In the genomic region with DNA sequence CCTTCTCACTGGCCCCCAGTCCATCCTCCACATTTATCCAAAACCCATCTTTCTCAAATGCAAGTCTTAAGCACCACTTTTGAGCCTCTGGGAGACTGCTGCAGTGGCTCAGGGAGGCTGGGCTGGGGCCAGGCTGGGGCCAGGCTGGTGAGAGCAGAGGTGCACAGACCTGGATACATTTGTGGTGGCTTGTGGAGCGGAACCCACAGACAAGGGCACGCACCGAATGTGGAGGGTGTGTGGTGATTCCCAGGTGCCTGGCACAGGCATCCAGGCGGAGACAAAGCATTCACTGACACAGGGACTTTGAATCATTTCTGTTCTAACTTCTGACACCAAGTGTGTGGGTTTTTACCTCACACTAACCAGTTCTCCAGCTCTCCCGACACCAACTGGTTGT, we compare ENCODE assay signal across 1 cellular context.
TF ChIP-seq lines count a peak whose summit lies in the region.

No MANE protein-coding gene starts in this region.

TF ChIP-seq in GM23338, 12 proteins besides CTCF, POLR2A, EP300 and RAD21 (continued from another document):
- TF ChIP-seq, protein P1, sequence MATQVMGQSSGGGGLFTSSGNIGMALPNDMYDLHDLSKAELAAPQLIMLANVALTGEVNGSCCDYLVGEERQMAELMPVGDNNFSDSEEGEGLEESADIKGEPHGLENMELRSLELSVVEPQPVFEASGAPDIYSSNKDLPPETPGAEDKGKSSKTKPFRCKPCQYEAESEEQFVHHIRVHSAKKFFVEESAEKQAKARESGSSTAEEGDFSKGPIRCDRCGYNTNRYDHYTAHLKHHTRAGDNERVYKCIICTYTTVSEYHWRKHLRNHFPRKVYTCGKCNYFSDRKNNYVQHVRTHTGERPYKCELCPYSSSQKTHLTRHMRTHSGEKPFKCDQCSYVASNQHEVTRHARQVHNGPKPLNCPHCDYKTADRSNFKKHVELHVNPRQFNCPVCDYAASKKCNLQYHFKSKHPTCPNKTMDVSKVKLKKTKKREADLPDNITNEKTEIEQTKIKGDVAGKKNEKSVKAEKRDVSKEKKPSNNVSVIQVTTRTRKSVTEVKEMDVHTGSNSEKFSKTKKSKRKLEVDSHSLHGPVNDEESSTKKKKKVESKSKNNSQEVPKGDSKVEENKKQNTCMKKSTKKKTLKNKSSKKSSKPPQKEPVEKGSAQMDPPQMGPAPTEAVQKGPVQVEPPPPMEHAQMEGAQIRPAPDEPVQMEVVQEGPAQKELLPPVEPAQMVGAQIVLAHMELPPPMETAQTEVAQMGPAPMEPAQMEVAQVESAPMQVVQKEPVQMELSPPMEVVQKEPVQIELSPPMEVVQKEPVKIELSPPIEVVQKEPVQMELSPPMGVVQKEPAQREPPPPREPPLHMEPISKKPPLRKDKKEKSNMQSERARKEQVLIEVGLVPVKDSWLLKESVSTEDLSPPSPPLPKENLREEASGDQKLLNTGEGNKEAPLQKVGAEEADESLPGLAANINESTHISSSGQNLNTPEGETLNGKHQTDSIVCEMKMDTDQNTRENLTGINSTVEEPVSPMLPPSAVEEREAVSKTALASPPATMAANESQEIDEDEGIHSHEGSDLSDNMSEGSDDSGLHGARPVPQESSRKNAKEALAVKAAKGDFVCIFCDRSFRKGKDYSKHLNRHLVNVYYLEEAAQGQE (IDR thresholded peaks at IDR 0.05; ENCODE audit: unreplicated experiment), result no peak
- TF ChIP-seq, protein P2, sequence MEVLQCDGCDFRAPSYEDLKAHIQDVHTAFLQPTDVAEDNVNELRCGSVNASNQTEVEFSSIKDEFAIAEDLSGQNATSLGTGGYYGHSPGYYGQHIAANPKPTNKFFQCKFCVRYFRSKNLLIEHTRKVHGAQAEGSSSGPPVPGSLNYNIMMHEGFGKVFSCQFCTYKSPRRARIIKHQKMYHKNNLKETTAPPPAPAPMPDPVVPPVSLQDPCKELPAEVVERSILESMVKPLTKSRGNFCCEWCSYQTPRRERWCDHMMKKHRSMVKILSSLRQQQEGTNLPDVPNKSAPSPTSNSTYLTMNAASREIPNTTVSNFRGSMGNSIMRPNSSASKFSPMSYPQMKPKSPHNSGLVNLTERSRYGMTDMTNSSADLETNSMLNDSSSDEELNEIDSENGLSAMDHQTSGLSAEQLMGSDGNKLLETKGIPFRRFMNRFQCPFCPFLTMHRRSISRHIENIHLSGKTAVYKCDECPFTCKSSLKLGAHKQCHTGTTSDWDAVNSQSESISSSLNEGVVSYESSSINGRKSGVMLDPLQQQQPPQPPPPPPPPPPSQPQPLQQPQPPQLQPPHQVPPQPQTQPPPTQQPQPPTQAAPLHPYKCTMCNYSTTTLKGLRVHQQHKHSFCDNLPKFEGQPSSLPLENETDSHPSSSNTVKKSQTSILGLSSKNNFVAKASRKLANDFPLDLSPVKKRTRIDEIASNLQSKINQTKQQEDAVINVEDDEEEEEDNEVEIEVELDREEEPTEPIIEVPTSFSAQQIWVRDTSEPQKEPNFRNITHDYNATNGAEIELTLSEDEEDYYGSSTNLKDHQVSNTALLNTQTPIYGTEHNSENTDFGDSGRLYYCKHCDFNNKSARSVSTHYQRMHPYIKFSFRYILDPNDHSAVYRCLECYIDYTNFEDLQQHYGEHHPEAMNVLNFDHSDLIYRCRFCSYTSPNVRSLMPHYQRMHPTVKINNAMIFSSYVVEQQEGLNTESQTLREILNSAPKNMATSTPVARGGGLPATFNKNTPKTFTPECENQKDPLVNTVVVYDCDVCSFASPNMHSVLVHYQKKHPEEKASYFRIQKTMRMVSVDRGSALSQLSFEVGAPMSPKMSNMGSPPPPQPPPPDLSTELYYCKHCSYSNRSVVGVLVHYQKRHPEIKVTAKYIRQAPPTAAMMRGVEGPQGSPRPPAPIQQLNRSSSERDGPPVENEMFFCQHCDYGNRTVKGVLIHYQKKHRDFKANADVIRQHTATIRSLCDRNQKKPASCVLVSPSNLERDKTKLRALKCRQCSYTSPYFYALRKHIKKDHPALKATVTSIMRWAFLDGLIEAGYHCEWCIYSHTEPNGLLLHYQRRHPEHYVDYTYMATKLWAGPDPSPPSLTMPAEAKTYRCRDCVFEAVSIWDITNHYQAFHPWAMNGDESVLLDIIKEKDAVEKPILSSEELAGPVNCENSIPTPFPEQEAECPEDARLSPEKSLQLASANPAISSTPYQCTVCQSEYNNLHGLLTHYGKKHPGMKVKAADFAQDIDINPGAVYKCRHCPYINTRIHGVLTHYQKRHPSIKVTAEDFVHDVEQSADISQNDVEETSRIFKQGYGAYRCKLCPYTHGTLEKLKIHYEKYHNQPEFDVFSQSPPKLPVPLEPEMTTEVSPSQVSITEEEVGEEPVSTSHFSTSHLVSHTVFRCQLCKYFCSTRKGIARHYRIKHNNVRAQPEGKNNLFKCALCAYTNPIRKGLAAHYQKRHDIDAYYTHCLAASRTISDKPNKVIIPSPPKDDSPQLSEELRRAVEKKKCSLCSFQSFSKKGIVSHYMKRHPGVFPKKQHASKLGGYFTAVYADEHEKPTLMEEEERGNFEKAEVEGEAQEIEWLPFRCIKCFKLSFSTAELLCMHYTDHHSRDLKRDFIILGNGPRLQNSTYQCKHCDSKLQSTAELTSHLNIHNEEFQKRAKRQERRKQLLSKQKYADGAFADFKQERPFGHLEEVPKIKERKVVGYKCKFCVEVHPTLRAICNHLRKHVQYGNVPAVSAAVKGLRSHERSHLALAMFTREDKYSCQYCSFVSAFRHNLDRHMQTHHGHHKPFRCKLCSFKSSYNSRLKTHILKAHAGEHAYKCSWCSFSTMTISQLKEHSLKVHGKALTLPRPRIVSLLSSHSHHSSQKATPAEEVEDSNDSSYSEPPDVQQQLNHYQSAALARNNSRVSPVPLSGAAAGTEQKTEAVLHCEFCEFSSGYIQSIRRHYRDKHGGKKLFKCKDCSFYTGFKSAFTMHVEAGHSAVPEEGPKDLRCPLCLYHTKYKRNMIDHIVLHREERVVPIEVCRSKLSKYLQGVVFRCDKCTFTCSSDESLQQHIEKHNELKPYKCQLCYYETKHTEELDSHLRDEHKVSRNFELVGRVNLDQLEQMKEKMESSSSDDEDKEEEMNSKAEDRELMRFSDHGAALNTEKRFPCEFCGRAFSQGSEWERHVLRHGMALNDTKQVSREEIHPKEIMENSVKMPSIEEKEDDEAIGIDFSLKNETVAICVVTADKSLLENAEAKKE (CRISPR knock-in tag; IDR thresholded peaks at IDR 0.05), result no peak
- TF ChIP-seq, protein P3, sequence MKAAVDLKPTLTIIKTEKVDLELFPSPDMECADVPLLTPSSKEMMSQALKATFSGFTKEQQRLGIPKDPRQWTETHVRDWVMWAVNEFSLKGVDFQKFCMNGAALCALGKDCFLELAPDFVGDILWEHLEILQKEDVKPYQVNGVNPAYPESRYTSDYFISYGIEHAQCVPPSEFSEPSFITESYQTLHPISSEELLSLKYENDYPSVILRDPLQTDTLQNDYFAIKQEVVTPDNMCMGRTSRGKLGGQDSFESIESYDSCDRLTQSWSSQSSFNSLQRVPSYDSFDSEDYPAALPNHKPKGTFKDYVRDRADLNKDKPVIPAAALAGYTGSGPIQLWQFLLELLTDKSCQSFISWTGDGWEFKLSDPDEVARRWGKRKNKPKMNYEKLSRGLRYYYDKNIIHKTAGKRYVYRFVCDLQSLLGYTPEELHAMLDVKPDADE (IDR thresholded peaks at IDR 0.05), result no peak
- no peak for TF ChIP-seq EZH2 (IDR thresholded peaks at IDR 0.05; ENCODE audit: low read depth, unreplicated experiment)
- no peak for TF ChIP-seq ZNF331 (CRISPR knock-in tag; IDR thresholded peaks at IDR 0.05; ENCODE audit: low read depth)
- no peak for TF ChIP-seq NANOG (IDR thresholded peaks at IDR 0.05; ENCODE audit: borderline replicate concordance)
- TF ChIP-seq CREB1 (CRISPR knock-in tag; IDR thresholded peaks at IDR 0.05; ENCODE audit: low read depth), result no peak
TF ChIP-seq in GM23338: peak in this region for 0.
